12 cellular contexts compared by ENCODE assay signal in genomic region chr3:19102654-19103290, GRCh38. TPM values are rescaled to one million over a fixed set of nuclear protein-coding genes. Genes with fewer than 3 reads are reported as not detected.
DNase-seq lines count a peak whose midpoint lies in the region; ATAC-seq, FAIRE-seq and TF ChIP-seq lines count a peak whose summit lies in the region.
"Not testable (repeated sequence)": the region's sequence is repeated elsewhere in the genome, so short reads cannot be mapped to it uniquely, and the experiment has no call there.
"Had no signal": no experiment of that assay in that cellular context is flagged by ENCODE, and none has a peak within 500 bp of the region (broad histone marks: within the 10 kb centered on the region; RNA-seq: fewer than 3 reads in every experiment).

No MANE protein-coding gene starts in this region.

- not testable (repeated sequence) for H3K27ac ChIP-seq in A549
- H3K27ac ChIP-seq in parathyroid adenoma, result peak overlapping the region; percentile 22

- DNase-seq in A549 (ENCODE audit: low read depth in 1 of 2, low spot score in 1 of 2); GM06990 (ENCODE audit: extremely low read depth, insufficient read length); kidney epithelial cell (ENCODE audit: low read depth): not testable (repeated sequence)
- DNase-seq in NCI-H2227 (lab: John Stamatoyannopoulos, UW; ENCODE audit: unreplicated experiment) (peak; percentile 0), WTC11 (ENCODE audit: low spot score) (peak; percentile 56)

- not testable (repeated sequence) for H3K4me3 ChIP-seq in A549; parathyroid adenoma (ENCODE audit: low read depth, low read length)
- H3K4me3 ChIP-seq in GM06990 (replicated peaks; ENCODE audit: low read depth, low read length), result peak overlapping the region; percentile 46
- peak overlapping the region; percentile 25 for H3K4me3 ChIP-seq in kidney epithelial cell (ENCODE audit: low read depth, low read length)

- CTCF ChIA-PET in A549 (lab: Yijun Ruan, JAX); WTC11 (lab: Charles Lee): not testable (repeated sequence)

- peaks cover 31% of the 10 kb centered on the region for H3K36me3 Mint-ChIP-seq in WTC11
- not testable (repeated sequence) for H3K36me3 Mint-ChIP-seq in activated T-helper 17 cell treated with anti-CD3 and anti-CD28 coated beads, Interleukin-2, amount 50 U/mL, for 72 hours (ENCODE audit: low read depth); dendritic cell treated with granulocyte-macrophage colony-stimulating factor and Interleukin-4, amounts not matched to agents 40 ng/mL and 50 ng/mL, for 4 days (ENCODE audit: low read depth)

- peaks cover 36% of the 10 kb centered on the region for H3K9me3 Mint-ChIP-seq in WTC11
- not testable (repeated sequence) for H3K9me3 Mint-ChIP-seq in activated T-helper 17 cell treated with anti-CD3 and anti-CD28 coated beads, Interleukin-2, amount 50 U/mL, for 72 hours
- H3K9me3 Mint-ChIP-seq in dendritic cell treated with granulocyte-macrophage colony-stimulating factor and Interleukin-4, amounts not matched to agents 40 ng/mL and 50 ng/mL, for 4 days, result peaks cover 25% of the 10 kb centered on the region

- H3K4me1 ChIP-seq in A549, parathyroid adenoma: not testable (repeated sequence)

- peak overlapping the region; percentile 51 for H2AFZ ChIP-seq in parathyroid adenoma

- intact Hi-C loops in dendritic cell treated with granulocyte-macrophage colony-stimulating factor and Interleukin-4, amounts not matched to agents 40 ng/mL and 50 ng/mL, for 4 days (cut with micrococcal nuclease), result not testable (repeated sequence)

- TF ChIP-seq EP300 in A549 (IDR thresholded peaks at IDR 0.05), result not testable (repeated sequence)

- H3K4me3 Mint-ChIP-seq in WTC11, result peak overlapping the region; percentile 72
- H3K4me3 Mint-ChIP-seq in activated T-helper 17 cell treated with anti-CD3 and anti-CD28 coated beads, Interleukin-2, amount 50 U/mL, for 72 hours, result peak overlapping the region; percentile 73
- H3K4me3 Mint-ChIP-seq in dendritic cell treated with granulocyte-macrophage colony-stimulating factor and Interleukin-4, amounts not matched to agents 40 ng/mL and 50 ng/mL, for 4 days, result peak overlapping the region; percentile 26

- ATAC-seq in A549; WTC11; activated T-helper 17 cell treated with anti-CD3 and anti-CD28 coated beads, Interleukin-2, amount 50 U/mL, for 72 hours (replicated peaks): not testable (repeated sequence)

- FAIRE-seq in A549 (lab: Jason Lieb, UNC), result not testable (repeated sequence)

- H3K9me3 ChIP-seq in A549; parathyroid adenoma (ENCODE audit: control insufficient read depth, low read length): not testable (repeated sequence)

- not testable (repeated sequence) for TF ChIP-seq POLR2A in A549 (IDR thresholded peaks at IDR 0.05; ENCODE audit: low read length)

- H3K27me3 Mint-ChIP-seq in WTC11 (ENCODE audit: low read depth); activated T-helper 17 cell treated with anti-CD3 and anti-CD28 coated beads, Interleukin-2, amount 50 U/mL, for 72 hours; dendritic cell treated with granulocyte-macrophage colony-stimulating factor and Interleukin-4, amounts not matched to agents 40 ng/mL and 50 ng/mL, for 4 days: not testable (repeated sequence)

- H3K9ac ChIP-seq in parathyroid adenoma, result not testable (repeated sequence)

- WGBS in A549 (ENCODE audit: missing lambda C conversion rate), result 21% methylated on average over 19 of the region's 29 CpGs

- peak overlapping the region; percentile 94 for H3K27ac Mint-ChIP-seq in WTC11
- H3K27ac Mint-ChIP-seq in activated T-helper 17 cell treated with anti-CD3 and anti-CD28 coated beads, Interleukin-2, amount 50 U/mL, for 72 hours; dendritic cell treated with granulocyte-macrophage colony-stimulating factor and Interleukin-4, amounts not matched to agents 40 ng/mL and 50 ng/mL, for 4 days: not testable (repeated sequence)

- H3K79me2 ChIP-seq in parathyroid adenoma, result not testable (repeated sequence)

- TF ChIP-seq CTCF in A549 (IDR thresholded peaks at IDR 0.05); GM06990 (IDR thresholded peaks at IDR 0.05; ENCODE audit: insufficient read depth, low read length, poor library complexity, severe bottlenecking); WTC11 (IDR thresholded peaks at IDR 0.05); kidney epithelial cell (IDR thresholded peaks at IDR 0.05; ENCODE audit: insufficient read depth, low read length, poor library complexity, severe bottlenecking); parathyroid adenoma (IDR thresholded peaks at IDR 0.05): not testable (repeated sequence)

- not testable (repeated sequence) for H3K27me3 ChIP-seq in GM06990 (replicated peaks; ENCODE audit: control insufficient read depth, insufficient read depth, low read length); kidney epithelial cell (ENCODE audit: control insufficient read depth, insufficient read depth, low read length); parathyroid adenoma (ENCODE audit: control insufficient read depth, insufficient read depth, low read length)

- peaks cover 17% of the 10 kb centered on the region for H3K4me1 Mint-ChIP-seq in WTC11
- H3K4me1 Mint-ChIP-seq in activated T-helper 17 cell treated with anti-CD3 and anti-CD28 coated beads, Interleukin-2, amount 50 U/mL, for 72 hours; dendritic cell treated with granulocyte-macrophage colony-stimulating factor and Interleukin-4, amounts not matched to agents 40 ng/mL and 50 ng/mL, for 4 days (ENCODE audit: low read depth): not testable (repeated sequence)

- POLR2A ChIA-PET in A549 (lab: Yijun Ruan, JAX), result not testable (repeated sequence)
- POLR2A ChIA-PET in WTC11 (lab: Charles Lee), result interaction anchor here (1.3 kb wide), 1 partner anchor 44 kb away, joined by 3 read pairs; no protein-coding TSS in a partner anchor

- not testable (repeated sequence) for H3K36me3 ChIP-seq in GM06990 (ENCODE audit: control insufficient read depth, insufficient read depth, low read length); kidney epithelial cell (ENCODE audit: control insufficient read depth, insufficient read depth, low read length); parathyroid adenoma (ENCODE audit: control insufficient read depth, insufficient read depth, low read length)

- not testable (repeated sequence) for TF ChIP-seq RAD21 in A549 (conservative IDR thresholded peaks at IDR 0.05 in 1 of 2, IDR thresholded peaks at IDR 0.05 in 1 of 2)

- peak overlapping the region; percentile 37; the same call in 2 of the 3 replicates for H3K4me2 ChIP-seq in A549
- H3K4me2 ChIP-seq in parathyroid adenoma (ENCODE audit: low read length), result not testable (repeated sequence)

TF ChIP-seq in WTC11, 78 proteins besides CTCF, POLR2A, EP300 and RAD21 (continues in another document):
- 0 out of 2 replicates have a peak, but pooled peaks have one; percentile 30 for TF ChIP-seq ZBTB43 (CRISPR knock-in tag; IDR thresholded peaks at IDR 0.05)
- peak; percentile 66 for TF ChIP-seq MAX (CRISPR knock-in tag; IDR thresholded peaks at IDR 0.05)
- 0 out of 2 replicates have a peak, but pooled peaks have one; percentile 37 for TF ChIP-seq MYBL2 (CRISPR knock-in tag; IDR thresholded peaks at IDR 0.05)
- 0 out of 2 replicates have a peak, but pooled peaks have one; percentile 19 for TF ChIP-seq E2F5 (CRISPR knock-in tag; IDR thresholded peaks at IDR 0.05)
- TF ChIP-seq TEAD1 (CRISPR knock-in tag; IDR thresholded peaks at IDR 0.05), result 0 out of 2 replicates have a peak, but pooled peaks have one; percentile 34
- TF ChIP-seq FOXK1 (CRISPR knock-in tag; IDR thresholded peaks at IDR 0.05), result peak; percentile 85

RNA-seq across cellular contexts. Expression of gene KCNH8, which starts 45.5 kb away (rescaled TPM):
- polyA plus RNA-seq in A549 (2011; rRNA removed), result 0.03 TPM in 1 of 2 replicates, not detected in the other
- polyA plus RNA-seq in A549 (2012; cell fraction: cytosol; rRNA removed), result not detected in 2 replicates
- polyA plus RNA-seq in A549 (2012; cell fraction: nucleus; rRNA removed), result 0.01 TPM in 1 of 2 replicates, not detected in the other
- not detected in 3 replicates for polyA plus RNA-seq in A549 (2017; fragmentation: RNase III; extraction: RNeasy Plus Mini Kit Qiagen cat#74134 plus additional on column Dnase treatment)
- polyA minus RNA-seq in A549 (2011; rRNA and poly(A)+ RNA removed), result not detected in 2 replicates
- 2.5 to 2.8 TPM (median 2.8 TPM) in 3 replicates for total RNA-seq in WTC11 (2021)
- not detected for total RNA-seq in activated T-helper 17 cell treated with anti-CD3 and anti-CD28 coated beads, Interleukin-2, amount 50 U/mL, for 72 hours
- 0.88 and 1.2 TPM in 2 replicates for total RNA-seq in kidney epithelial cell
- total RNA-seq: A172, ascending aorta, SJSA1 had no signal
- polyA plus RNA-seq: CD14-positive monocyte had no signal
